In genomic region chr17:44347206-44348045, GRCh38 we compare ENCODE assay signal across 3 cellular contexts. TPM values are rescaled to one million over a fixed set of nuclear protein-coding genes. Genes with fewer than 3 reads are reported as not detected.
"Had no signal": no experiment of that assay in that cellular context is flagged by ENCODE, and none has a peak within 500 bp of the region (broad histone marks: within the 10 kb centered on the region; RNA-seq: fewer than 3 reads in every experiment).

No MANE protein-coding gene starts in this region.

RNA-seq across cellular contexts. Expression of gene RUNDC3A, which starts 39.0 kb away (rescaled TPM):
- total RNA-seq: fibroblast of lung, gastrocnemius medialis, left lobe of liver had no signal
- polyA plus RNA-seq: fibroblast of lung had no signal
